Comparison of ENCODE assay signal across 8 cellular contexts in genomic region chr11:99297925-99298324, GRCh38.
DNase-seq lines count a peak whose midpoint lies in the region; ATAC-seq and TF ChIP-seq lines count a peak whose summit lies in the region.
"Not testable (repeated sequence)": the region's sequence is repeated elsewhere in the genome, so short reads cannot be mapped to it uniquely, and the experiment has no call there.

No MANE protein-coding gene starts in this region.

- H2BK120ac ChIP-seq in H9 (ENCODE audit: low read depth, low read length, poor library complexity, severe bottlenecking) = not testable (repeated sequence)

- H3K36me3 ChIP-seq in A673 (ENCODE audit: insufficient read depth, low read length, poor library complexity, severe bottlenecking); PC-3 (ENCODE audit: low read depth, low read length); iPS DF 6.9 (ENCODE audit: control insufficient read depth, insufficient read depth, low read length): not testable (repeated sequence)

- not testable (repeated sequence) for H3K27me3 ChIP-seq in A673 (replicated peaks; ENCODE audit: insufficient read depth, low read depth, low read length, poor library complexity); H9 (ENCODE audit: insufficient read depth, low read length); PC-3 (ENCODE audit: low read length); iPS DF 6.9 (ENCODE audit: control insufficient read depth, insufficient read depth, low read length)

- not testable (repeated sequence) for H3K4ac ChIP-seq in H9 (ENCODE audit: low read depth, low read length)

- not testable (repeated sequence) for H3K4me2 ChIP-seq in H9 (ENCODE audit: insufficient read depth, insufficient read length, low read length); PC-3 (ENCODE audit: low read length)

- H4K91ac ChIP-seq in H9 (ENCODE audit: insufficient read length, low read depth, low read length) = not testable (repeated sequence)

- not testable (repeated sequence) for H3K14ac ChIP-seq in H9 (ENCODE audit: insufficient read depth, low read length)

- not testable (repeated sequence) for H3K79me2 ChIP-seq in H9 (ENCODE audit: insufficient read depth, low read length); PC-3 (ENCODE audit: low read length)

- not testable (repeated sequence) for H3T11ph ChIP-seq in H9 (ENCODE audit: low read length)

- not testable (repeated sequence) for H3K9me3 ChIP-seq in A673 (ENCODE audit: low read depth, low read length, poor library complexity, severe bottlenecking); H9 (ENCODE audit: control insufficient read depth, low read depth, low read length); PC-3 (ENCODE audit: low read length); iPS DF 6.9 (ENCODE audit: control insufficient read depth, insufficient read depth, low read length)

- H3K9ac ChIP-seq in H9 (ENCODE audit: extremely low read depth, insufficient read length, low read length); PC-3 (ENCODE audit: low read length): not testable (repeated sequence)

- not testable (repeated sequence) for H3K4me1 Mint-ChIP-seq in H9

- H3K27ac ChIP-seq in A673 (ENCODE audit: low read depth, low read length, poor library complexity, severe bottlenecking); H9 (ENCODE audit: insufficient read length, low read depth, low read length); PC-3 (ENCODE audit: low read length); iPS DF 6.9 (ENCODE audit: low read length): not testable (repeated sequence)

- not testable (repeated sequence) for H3K79me1 ChIP-seq in H9 (ENCODE audit: insufficient read depth, low read depth, low read length, poor library complexity, severe bottlenecking)

- not testable (repeated sequence) for H4K8ac ChIP-seq in H9 (replicated peaks; ENCODE audit: insufficient read length, low read depth, low read length)

- intact Hi-C loops in A673 (cut with micrococcal nuclease; ENCODE audit: unreplicated experiment); PC-3 (cut with micrococcal nuclease): not testable (repeated sequence)

- CTCF ChIA-PET in A673 (lab: Charles Lee); PC-3 (lab: Charles Lee): not testable (repeated sequence)

- ATAC-seq in PC-3 = not testable (repeated sequence)

- H3K36me3 Mint-ChIP-seq in H9 (ENCODE audit: insufficient read depth in 1 of 3, low read depth in 3 of 3) = peaks cover 0 to 14% (median 2%) of the 10 kb centered on the region in 3 experiments; a peak in 4 of 7 replicates

- H3K9me3 Mint-ChIP-seq in H9 = peaks cover 9 to 12% of the 10 kb centered on the region in 2 experiments; a peak in 4 of 5 replicates

- H2BK20ac ChIP-seq in H9 (ENCODE audit: low read depth, low read length, poor library complexity, severe bottlenecking) = not testable (repeated sequence)

- H3K4me3 ChIP-seq in A673 (ENCODE audit: low read depth, low read length, poor library complexity, severe bottlenecking); PC-3 (ENCODE audit: low read length); choroid plexus epithelial cell (ENCODE audit: low read depth, low read length); iPS DF 6.9 (ENCODE audit: low read length); retinal pigment epithelial cell (ENCODE audit: low read length): not testable (repeated sequence)

- not testable (repeated sequence) for H3F3A ChIP-seq in PC-3 (ENCODE audit: low read length, unreplicated experiment)

- no CpG with 5 or more reads among the region's 8 CpGs for WGBS in H9 (ENCODE audit: extremely low coverage, insufficient read length, low lambda C conversion rate)
- no CpG with 5 or more reads among the region's 8 CpGs for WGBS in iPS DF 6.9 (ENCODE audit: insufficient coverage, insufficient read length)

- H3K4me1 ChIP-seq in A673 (ENCODE audit: insufficient read depth, low read length, poor library complexity, severe bottlenecking); H9 (ENCODE audit: insufficient read depth, low read length); PC-3 (ENCODE audit: insufficient read depth, low read length); iPS DF 6.9 (ENCODE audit: control insufficient read depth, insufficient read depth, low read length): not testable (repeated sequence)

- TF ChIP-seq CTCF in A673 (conservative IDR thresholded peaks at IDR 0.05; ENCODE audit: low read depth, low read length) (peak; percentile 20; the same call in 1 of the 2 replicates), H9 (conservative IDR thresholded peaks at IDR 0.05) (peak; percentile 59), PC-3 (conservative IDR thresholded peaks at IDR 0.05; ENCODE audit: low read depth, low read length) (peak; percentile 31; the same call in 1 of the 2 replicates), choroid plexus epithelial cell (conservative IDR thresholded peaks at IDR 0.05; ENCODE audit: low read depth, low read length) (peak; percentile 18), retinal pigment epithelial cell (conservative IDR thresholded peaks at IDR 0.05; ENCODE audit: low read depth, low read length) (peak; percentile 7)

- not testable (repeated sequence) for H2BK5ac ChIP-seq in H9 (ENCODE audit: insufficient read length, low read length)

- not testable (repeated sequence) for H3K27ac Mint-ChIP-seq in H9

- H3K18ac ChIP-seq in H9 (ENCODE audit: insufficient read length, low read depth, low read length) = not testable (repeated sequence)

- POLR2A ChIA-PET in A673 (lab: Charles Lee; ENCODE audit: low non-redundant PET); PC-3 (lab: Charles Lee; ENCODE audit: unreplicated experiment): not testable (repeated sequence)

- H4K5ac ChIP-seq in H9 (ENCODE audit: insufficient read length, low read depth, low read length) = not testable (repeated sequence)

- not testable (repeated sequence) for H3K23me2 ChIP-seq in H9 (ENCODE audit: insufficient read length, low read depth, low read length, poor library complexity, severe bottlenecking)

- not testable (repeated sequence) for H3K4me3 Mint-ChIP-seq in H9

- not testable (repeated sequence) for H3K56ac ChIP-seq in H9 (ENCODE audit: insufficient read length, low read depth, low read length)

- not testable (repeated sequence) for H4K20me1 ChIP-seq in H9 (ENCODE audit: control insufficient read depth, insufficient read depth, insufficient read length); PC-3 (ENCODE audit: low read length)

- not testable (repeated sequence) for H3K23ac ChIP-seq in H9 (ENCODE audit: insufficient read length, low read depth, low read length)

- not testable (repeated sequence) for H2BK12ac ChIP-seq in H9 (ENCODE audit: insufficient read length, low read depth, low read length)

- H2AFZ ChIP-seq in H9 (ENCODE audit: low read length); PC-3 (ENCODE audit: low read length): not testable (repeated sequence)

- not testable (repeated sequence) for H2AK5ac ChIP-seq in H9 (ENCODE audit: insufficient read length, low read length)

- BruUV-seq in A673 (replicated peaks; lab: Mats Ljungman, UMichigan); PC-3 (replicated peaks; lab: Mats Ljungman, UMichigan): not testable (repeated sequence)

- H3K27me3 Mint-ChIP-seq in H9 (ENCODE audit: low read depth) = not testable (repeated sequence)

- peak; percentile 10 for DNase-seq in A673 (ENCODE audit: low spot score)
- peak; percentile 17 for DNase-seq in DMS53 (lab: John Stamatoyannopoulos, UW)
- DNase-seq in H9 = peak; percentile 46
- DNase-seq in NCI-H82 (lab: John Stamatoyannopoulos, UW) = peak; percentile 69
- not testable (repeated sequence) for DNase-seq in PC-3; choroid plexus epithelial cell (ENCODE audit: low read depth); retinal pigment epithelial cell (ENCODE audit: low read depth)
- DNase-seq in iPS DF 6.9 (ENCODE audit: low read depth, low spot score) = peak; percentile 9

- H2BK15ac ChIP-seq in H9 (ENCODE audit: low read depth, low read length) = not testable (repeated sequence)

- H3K9me2 ChIP-seq in PC-3 (replicated peaks; ENCODE audit: low read length) = not testable (repeated sequence)

Comparison
In these comparisons a context has a peak if more than half of its experiments do, and no peak if none do; other contexts are left out.
1. CTCF ChIP-seq: peak in every context shown above with its lines; median percentile 59 in H9; 31 in PC-3; 20 in A673; 18 in choroid plexus epithelial cell; 7 in retinal pigment epithelial cell.